In genomic region chr11:77127969-77128691, GRCh38 we compare ENCODE assay signal across 8 cellular contexts. TPM values are rescaled to one million over a fixed set of nuclear protein-coding genes. Genes with fewer than 3 reads are reported as not detected.
DNase-seq lines count a peak whose midpoint lies in the region; ATAC-seq lines count a peak whose summit lies in the region.

MYO7A (plus strand) TSS chr11:77128246; CDS start chr11:77130635, 2,389 bp downstream.

- peak; percentile 61 for DNase-seq in DMS79 (lab: John Stamatoyannopoulos, UW)
- peak; percentile 33 for DNase-seq in NCI-H524 treated with DMSO at 0.1 percent for 48 hours (lab: John Stamatoyannopoulos, UW)
- DNase-seq in caudate nucleus (lab: John Stamatoyannopoulos, UW), result peak in 48 of 61 donors; percentile 16 to 84 (median 44)
- peak; percentile 94 for DNase-seq in left lobe of liver (ENCODE audit: low spot score)
- DNase-seq in substantia nigra (lab: John Stamatoyannopoulos, UW), result peak in 40 of 49 donors; percentile 13 to 81 (median 44)

- H3K27ac ChIP-seq in caudate nucleus (ENCODE audit: low read depth, low read length) (peak within 1 kb of the TSS; percentile 39), substantia nigra (ENCODE audit: low read depth, low read length, poor library complexity, severe bottlenecking) (peak within 1 kb of the TSS; percentile 4)

- peak; percentile 74 for ATAC-seq in left lobe of liver
- no peak for ATAC-seq in HG03280 (IDR thresholded peaks at IDR 0.05; ENCODE audit: unreplicated experiment)
- no peak for ATAC-seq in HG02798 (IDR thresholded peaks at IDR 0.05; ENCODE audit: poor library complexity, unreplicated experiment)
- ATAC-seq in HG03108 (IDR thresholded peaks at IDR 0.05; ENCODE audit: unreplicated experiment), result no peak

RNA-seq across cellular contexts. Expression of gene MYO7A, which starts in this region (rescaled TPM):
- 38.5 TPM for total RNA-seq in left lobe of liver

Comparison
In these comparisons a context has a peak if more than half of its experiments do, and no peak if none do; other contexts are left out.
1. DNase-seq: peak in every context shown above with its lines; median percentile 94 in left lobe of liver; 61 in DMS79; 44 in substantia nigra; 44 in caudate nucleus; 33 in NCI-H524 treated with DMSO at 0.1 percent for 48 hours.